ENCODE assay signal across 1 cellular context in genomic region chr3:112407214-112407887, GRCh38.
TF ChIP-seq lines count a peak whose summit lies in the region.

No MANE protein-coding gene starts in this region.

TF ChIP-seq in GM12878, 131 proteins besides CTCF, POLR2A, EP300 and RAD21 (continued from another document):
- TF ChIP-seq, protein P1, sequence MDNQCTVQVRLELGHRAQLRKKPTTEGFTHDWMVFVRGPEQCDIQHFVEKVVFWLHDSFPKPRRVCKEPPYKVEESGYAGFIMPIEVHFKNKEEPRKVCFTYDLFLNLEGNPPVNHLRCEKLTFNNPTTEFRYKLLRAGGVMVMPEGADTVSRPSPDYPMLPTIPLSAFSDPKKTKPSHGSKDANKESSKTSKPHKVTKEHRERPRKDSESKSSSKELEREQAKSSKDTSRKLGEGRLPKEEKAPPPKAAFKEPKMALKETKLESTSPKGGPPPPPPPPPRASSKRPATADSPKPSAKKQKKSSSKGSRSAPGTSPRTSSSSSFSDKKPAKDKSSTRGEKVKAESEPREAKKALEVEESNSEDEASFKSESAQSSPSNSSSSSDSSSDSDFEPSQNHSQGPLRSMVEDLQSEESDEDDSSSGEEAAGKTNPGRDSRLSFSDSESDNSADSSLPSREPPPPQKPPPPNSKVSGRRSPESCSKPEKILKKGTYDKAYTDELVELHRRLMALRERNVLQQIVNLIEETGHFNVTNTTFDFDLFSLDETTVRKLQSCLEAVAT (IDR thresholded peaks at IDR 0.05), result peak; percentile 45; the same call in 1 of the 2 replicates
- TF ChIP-seq, protein P2, sequence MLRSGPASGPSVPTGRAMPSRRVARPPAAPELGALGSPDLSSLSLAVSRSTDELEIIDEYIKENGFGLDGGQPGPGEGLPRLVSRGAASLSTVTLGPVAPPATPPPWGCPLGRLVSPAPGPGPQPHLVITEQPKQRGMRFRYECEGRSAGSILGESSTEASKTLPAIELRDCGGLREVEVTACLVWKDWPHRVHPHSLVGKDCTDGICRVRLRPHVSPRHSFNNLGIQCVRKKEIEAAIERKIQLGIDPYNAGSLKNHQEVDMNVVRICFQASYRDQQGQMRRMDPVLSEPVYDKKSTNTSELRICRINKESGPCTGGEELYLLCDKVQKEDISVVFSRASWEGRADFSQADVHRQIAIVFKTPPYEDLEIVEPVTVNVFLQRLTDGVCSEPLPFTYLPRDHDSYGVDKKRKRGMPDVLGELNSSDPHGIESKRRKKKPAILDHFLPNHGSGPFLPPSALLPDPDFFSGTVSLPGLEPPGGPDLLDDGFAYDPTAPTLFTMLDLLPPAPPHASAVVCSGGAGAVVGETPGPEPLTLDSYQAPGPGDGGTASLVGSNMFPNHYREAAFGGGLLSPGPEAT (IDR thresholded peaks at IDR 0.05; ENCODE audit: low read depth), result peak; percentile 52; the same call in 1 of the 2 replicates
- TF ChIP-seq SUPT20H (IDR thresholded peaks at IDR 0.05; ENCODE audit: borderline replicate concordance, control insufficient read depth, low read depth, low read length), result no peak
TF ChIP-seq in GM12878: peak in this region for 26.
